ENCODE assay signal across 37 cellular contexts in the genomic region with DNA sequence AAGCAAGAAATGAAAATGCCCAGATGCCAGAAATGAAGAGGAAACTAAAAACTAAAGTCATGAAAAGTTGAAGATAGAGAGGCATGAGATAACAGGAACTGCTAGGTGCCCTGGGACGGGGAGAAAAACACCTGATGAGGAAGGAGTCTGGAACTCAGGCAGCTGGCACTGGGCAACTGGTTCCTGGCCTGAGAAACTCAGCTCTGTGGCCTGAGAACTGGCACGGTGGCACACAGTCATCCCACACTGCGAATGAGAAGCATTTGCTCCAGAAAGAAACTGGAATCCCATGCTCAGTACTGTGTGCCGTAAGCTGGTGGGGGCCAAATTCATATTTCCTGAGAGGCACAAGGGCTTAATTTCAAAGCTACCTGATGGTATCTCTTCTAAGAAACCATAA.
"Had no signal": no experiment of that assay in that cellular context is flagged by ENCODE, and none has a peak within 500 bp of the region (broad histone marks: within the 10 kb centered on the region; RNA-seq: fewer than 3 reads in every experiment).

No MANE protein-coding gene starts in this region.

- H3K27me3 Mint-ChIP-seq: activated naive CD4-positive, alpha-beta T cell treated with anti-CD3 and anti-CD28 coated beads, Interleukin-2, amount 10 ng/mL, durations not matched to agents 7 days and 5 days had no signal

- ATAC-seq: activated naive CD4-positive, alpha-beta T cell treated with anti-CD3 and anti-CD28 coated beads, Interleukin-2, amount 50 U/mL, for 72 hours; activated naive CD8-positive, alpha-beta T cell treated with anti-CD3 and anti-CD28 coated beads, Interleukin-2, amount 50 U/mL, for 24 hours; activated T-cell treated with anti-CD3 and anti-CD28 coated beads, Interleukin-2, amount 50 U/mL, for 4 hours; activated T-cell treated with anti-CD3 and anti-CD28 coated beads, Interleukin-2, amount 50 U/mL, for 72 hours; activated T-helper 17 cell treated with anti-CD3 and anti-CD28 coated beads, Interleukin-2, amount 50 U/mL, for 72 hours; body of pancreas had no signal

- H3K36me3 ChIP-seq: adrenal gland, ascending aorta, brain microvascular endothelial cell, breast epithelium, cardiac muscle cell had no signal

- H3K27me3 ChIP-seq: ascending aorta, body of pancreas, brain microvascular endothelial cell, breast epithelium had no signal

- H3K9me3 Mint-ChIP-seq: activated naive CD4-positive, alpha-beta T cell treated with anti-CD3 and anti-CD28 coated beads for 36 hours; activated naive CD4-positive, alpha-beta T cell treated with anti-CD3 and anti-CD28 coated beads, Interleukin-2, amount 10 ng/mL, durations not matched to agents 7 days and 5 days; activated naive CD4-positive, alpha-beta T cell treated with anti-CD3 and anti-CD28 coated beads, Interleukin-2, amount 50 U/mL, for 24 hours; activated naive CD8-positive, alpha-beta T cell treated with anti-CD3 and anti-CD28 coated beads for 36 hours; activated naive CD8-positive, alpha-beta T cell treated with anti-CD3 and anti-CD28 coated beads, Interleukin-2, amount 10 ng/mL, durations not matched to agents 7 days and 5 days; activated naive CD8-positive, alpha-beta T cell treated with anti-CD3 and anti-CD28 coated beads, Interleukin-2, amount 50 U/mL, for 24 hours; activated T-cell treated with anti-CD3 and anti-CD28 coated beads, Interleukin-2, amount 50 U/mL, for 24 hours; activated T-cell treated with anti-CD3 and anti-CD28 coated beads, Interleukin-2, amount 50 U/mL, for 4 hours; activated T-cell treated with anti-CD3 and anti-CD28 coated beads, Interleukin-2, amount 50 U/mL, for 72 hours; activated T-helper 1 cell treated with anti-CD3 and anti-CD28 coated beads, Interleukin-12 subunit alpha, Interleukin-12 subunit beta, Interleukin-2, Interleukin-4 antibody, amounts not matched to agents 30 ng/mL and 10 ng/mL and 1 ng/mL, durations not matched to agents 14 hours and 24 hours and 36 hours; activated T-helper 17 cell treated with anti-CD3 and anti-CD28 coated beads, Interleukin-2, amount 50 U/mL, for 72 hours; activated T-helper 2 cell treated with anti-CD3 and anti-CD28 coated beads, Interferon-gamma antibody, Interleukin-2, Interleukin-4, amounts not matched to agents 10 μg/mL and 5 μg/mL and 100 μg/mL, durations not matched to agents 14 hours and 24 hours and 36 hours; central memory CD8-positive, alpha-beta T cell had no signal

- DNase-seq: activated effector memory CD4-positive, alpha-beta T cell treated with anti-CD3 and anti-CD28 coated beads, Interleukin-2, amount 50 U/mL, for 16 hours; activated effector memory CD4-positive, alpha-beta T cell treated with Interleukin-2 at 50 U/mL for 16 hours; activated gamma-delta T cell; activated gamma-delta T cell treated with Interleukin-2 at 50 U/mL for 16 hours; activated naive CD4-positive, alpha-beta T cell; activated naive CD4-positive, alpha-beta T cell treated with anti-CD3 and anti-CD28 coated beads for 36 hours; activated naive CD4-positive, alpha-beta T cell treated with anti-CD3 and anti-CD28 coated beads, Interleukin-2, amount 10 ng/mL, durations not matched to agents 7 days and 5 days; activated naive CD4-positive, alpha-beta T cell treated with anti-CD3 and anti-CD28 coated beads, Interleukin-2, amount 50 U/mL, for 16 hours; activated naive CD4-positive, alpha-beta T cell treated with Interleukin-2 at 50 U/mL for 16 hours; activated naive CD8-positive, alpha-beta T cell treated with anti-CD3 and anti-CD28 coated beads for 36 hours; activated naive CD8-positive, alpha-beta T cell treated with anti-CD3 and anti-CD28 coated beads, Interleukin-2, amount 10 ng/mL, durations not matched to agents 7 days and 5 days; activated naive CD8-positive, alpha-beta T cell treated with anti-CD3 and anti-CD28 coated beads, Interleukin-2, amount 50 U/mL, for 24 hours; activated T-cell treated with anti-CD3 and anti-CD28 coated beads, Interleukin-2, amount 50 U/mL, for 1 hour; activated T-cell treated with anti-CD3 and anti-CD28 coated beads, Interleukin-2, amount 50 U/mL, for 24 hours; activated T-cell treated with anti-CD3 and anti-CD28 coated beads, Interleukin-2, amount 50 U/mL, for 4 hours; activated T-cell treated with anti-CD3 and anti-CD28 coated beads, Interleukin-2, amount 50 U/mL, for 48 hours; activated T-cell treated with anti-CD3 and anti-CD28 coated beads, Interleukin-2, amount 50 U/mL, for 72 hours; adrenal gland; amniotic stem cell; amygdala; anterior cingulate cortex; aorta; body of pancreas; brain microvascular endothelial cell; central memory CD4-positive, alpha-beta T cell; cerebellar nuclear complex had no signal

- H3K27ac ChIP-seq: adrenal gland, ascending aorta, body of pancreas, brain microvascular endothelial cell, breast epithelium, cardiac muscle cell had no signal

- H3K4me1 Mint-ChIP-seq: activated naive CD4-positive, alpha-beta T cell treated with anti-CD3 and anti-CD28 coated beads, Interleukin-2, amount 10 ng/mL, durations not matched to agents 7 days and 5 days; activated naive CD4-positive, alpha-beta T cell treated with anti-CD3 and anti-CD28 coated beads, Interleukin-2, amount 50 U/mL, for 24 hours; activated naive CD8-positive, alpha-beta T cell treated with anti-CD3 and anti-CD28 coated beads for 36 hours; activated naive CD8-positive, alpha-beta T cell treated with anti-CD3 and anti-CD28 coated beads, Interleukin-2, amount 10 ng/mL, durations not matched to agents 7 days and 5 days; activated naive CD8-positive, alpha-beta T cell treated with anti-CD3 and anti-CD28 coated beads, Interleukin-2, amount 50 U/mL, for 24 hours; activated T-helper 17 cell treated with anti-CD3 and anti-CD28 coated beads, Interleukin-2, amount 50 U/mL, for 72 hours; brain; central memory CD8-positive, alpha-beta T cell had no signal

- H3K4me3 Mint-ChIP-seq: activated naive CD4-positive, alpha-beta T cell treated with anti-CD3 and anti-CD28 coated beads for 36 hours; activated naive CD4-positive, alpha-beta T cell treated with anti-CD3 and anti-CD28 coated beads, Interleukin-2, amount 10 ng/mL, durations not matched to agents 7 days and 5 days; activated naive CD4-positive, alpha-beta T cell treated with anti-CD3 and anti-CD28 coated beads, Interleukin-2, amount 50 U/mL, for 24 hours; activated naive CD8-positive, alpha-beta T cell; activated naive CD8-positive, alpha-beta T cell treated with anti-CD3 and anti-CD28 coated beads for 36 hours; activated naive CD8-positive, alpha-beta T cell treated with anti-CD3 and anti-CD28 coated beads, Interleukin-2, amount 10 ng/mL, durations not matched to agents 7 days and 5 days; activated naive CD8-positive, alpha-beta T cell treated with anti-CD3 and anti-CD28 coated beads, Interleukin-2, amount 50 U/mL, for 24 hours; activated T-cell treated with anti-CD3 and anti-CD28 coated beads, Interleukin-2, amount 50 U/mL, for 24 hours; activated T-cell treated with anti-CD3 and anti-CD28 coated beads, Interleukin-2, amount 50 U/mL, for 4 hours; activated T-cell treated with anti-CD3 and anti-CD28 coated beads, Interleukin-2, amount 50 U/mL, for 72 hours; activated T-helper 1 cell treated with anti-CD3 and anti-CD28 coated beads, Interleukin-12 subunit alpha, Interleukin-12 subunit beta, Interleukin-2, Interleukin-4 antibody, amounts not matched to agents 30 ng/mL and 10 ng/mL and 1 ng/mL, durations not matched to agents 14 hours and 24 hours and 36 hours; activated T-helper 17 cell treated with anti-CD3 and anti-CD28 coated beads, Interleukin-2, amount 50 U/mL, for 72 hours; brain; central memory CD8-positive, alpha-beta T cell had no signal

- H3K4me3 ChIP-seq: adrenal gland, ascending aorta, body of pancreas, breast epithelium, cardiac muscle cell had no signal

- H3K4me1 ChIP-seq: adrenal gland, ascending aorta, body of pancreas, breast epithelium had no signal

- H3K27ac Mint-ChIP-seq: activated naive CD4-positive, alpha-beta T cell treated with anti-CD3 and anti-CD28 coated beads for 36 hours; activated naive CD4-positive, alpha-beta T cell treated with anti-CD3 and anti-CD28 coated beads, Interleukin-2, amount 10 ng/mL, durations not matched to agents 7 days and 5 days; activated naive CD4-positive, alpha-beta T cell treated with anti-CD3 and anti-CD28 coated beads, Interleukin-2, amount 50 U/mL, for 24 hours; activated naive CD4-positive, alpha-beta T cell treated with anti-CD3 and anti-CD28 coated beads, Interleukin-2, amount 50 U/mL, for 72 hours; activated naive CD8-positive, alpha-beta T cell; activated naive CD8-positive, alpha-beta T cell treated with anti-CD3 and anti-CD28 coated beads for 36 hours; activated naive CD8-positive, alpha-beta T cell treated with anti-CD3 and anti-CD28 coated beads, Interleukin-2, amount 10 ng/mL, durations not matched to agents 7 days and 5 days; activated naive CD8-positive, alpha-beta T cell treated with anti-CD3 and anti-CD28 coated beads, Interleukin-2, amount 50 U/mL, for 24 hours; activated T-cell treated with anti-CD3 and anti-CD28 coated beads, Interleukin-2, amount 50 U/mL, for 24 hours; activated T-cell treated with anti-CD3 and anti-CD28 coated beads, Interleukin-2, amount 50 U/mL, for 72 hours; activated T-helper 1 cell treated with anti-CD3 and anti-CD28 coated beads, Interleukin-12 subunit alpha, Interleukin-12 subunit beta, Interleukin-2, Interleukin-4 antibody, amounts not matched to agents 30 ng/mL and 10 ng/mL and 1 ng/mL, durations not matched to agents 14 hours and 24 hours and 36 hours; activated T-helper 17 cell treated with anti-CD3 and anti-CD28 coated beads, Interleukin-2, amount 50 U/mL, for 72 hours; activated T-helper 2 cell treated with anti-CD3 and anti-CD28 coated beads, Interferon-gamma antibody, Interleukin-2, Interleukin-4, amounts not matched to agents 10 μg/mL and 5 μg/mL and 100 μg/mL, durations not matched to agents 14 hours and 24 hours and 36 hours; brain had no signal

- H3K36me3 Mint-ChIP-seq: activated naive CD4-positive, alpha-beta T cell treated with anti-CD3 and anti-CD28 coated beads, Interleukin-2, amount 10 ng/mL, durations not matched to agents 7 days and 5 days; activated naive CD4-positive, alpha-beta T cell treated with anti-CD3 and anti-CD28 coated beads, Interleukin-2, amount 50 U/mL, for 24 hours; activated naive CD4-positive, alpha-beta T cell treated with anti-CD3 and anti-CD28 coated beads, Interleukin-2, amount 50 U/mL, for 72 hours; activated naive CD8-positive, alpha-beta T cell treated with anti-CD3 and anti-CD28 coated beads for 36 hours; activated naive CD8-positive, alpha-beta T cell treated with anti-CD3 and anti-CD28 coated beads, Interleukin-2, amount 10 ng/mL, durations not matched to agents 7 days and 5 days; brain had no signal

- H3K9me3 ChIP-seq: adrenal gland, ascending aorta, breast epithelium had no signal
